8 cellular contexts compared by ENCODE assay signal in genomic region chr2:166127217-166128155, GRCh38. TPM values are rescaled to one million over a fixed set of nuclear protein-coding genes. Genes with fewer than 3 reads are reported as not detected.
DNase-seq lines count a peak whose midpoint lies in the region; ATAC-seq, FAIRE-seq and TF ChIP-seq lines count a peak whose summit lies in the region.

Gene SCN1A (minus strand): TSS chr2:166128020. CDS start chr2:166073621, 54,399 bp downstream.

- DNase-seq in AG04450 (ENCODE audit: low read depth, low spot score) (peak; percentile 7), GM12892 (ENCODE audit: insufficient read length) (no peak), LoVo (ENCODE audit: low spot score) (peak; percentile 57), RWPE1 (ENCODE audit: low spot score) (peak; percentile 10), erythroblast (lab: John Stamatoyannopoulos, UW) (peak; percentile 9 to 43), neural crest cell (ENCODE audit: low read depth, low spot score) (peak; percentile 28)
- DNase-seq in activated naive CD4-positive, alpha-beta T cell treated with anti-CD3 and anti-CD28 coated beads, Interleukin-2, amount 10 ng/mL, durations not matched to agents 7 days and 5 days, result no peak

- peak within 1 kb of the TSS; percentile 57 for H3K27ac Mint-ChIP-seq in neural crest cell (ENCODE audit: unreplicated experiment)
- H3K27ac Mint-ChIP-seq in activated naive CD4-positive, alpha-beta T cell treated with anti-CD3 and anti-CD28 coated beads, Interleukin-2, amount 10 ng/mL, durations not matched to agents 7 days and 5 days, result no peak within 1 kb of the TSS

- H3K27ac ChIP-seq in AG04450 (ENCODE audit: low read depth, low read length), result no peak within 1 kb of the TSS
- H3K27ac ChIP-seq in RWPE1, result no peak within 1 kb of the TSS

- H3K9me3 Mint-ChIP-seq in neural crest cell, result no peaks in the 10 kb centered on the region
- no peaks in the 10 kb centered on the region for H3K9me3 Mint-ChIP-seq in activated naive CD4-positive, alpha-beta T cell treated with anti-CD3 and anti-CD28 coated beads, Interleukin-2, amount 10 ng/mL, durations not matched to agents 7 days and 5 days

- H3K9me3 ChIP-seq in AG04450 (ENCODE audit: control insufficient read depth, insufficient read depth, low read length), result no peaks in the 10 kb centered on the region

- peaks cover 32% of the 10 kb centered on the region for H3K4me1 Mint-ChIP-seq in neural crest cell
- H3K4me1 Mint-ChIP-seq in activated naive CD4-positive, alpha-beta T cell treated with anti-CD3 and anti-CD28 coated beads, Interleukin-2, amount 10 ng/mL, durations not matched to agents 7 days and 5 days, result no peaks in the 10 kb centered on the region

- TF ChIP-seq POLR2A in GM12892 (IDR thresholded peaks at IDR 0.05; ENCODE audit: low read depth, low read length), result no peak
- no peak for TF ChIP-seq POLR2A in erythroblast (IDR thresholded peaks at IDR 0.05; ENCODE audit: low read length)

- no peak for ATAC-seq in HG02840 (IDR thresholded peaks at IDR 0.05; ENCODE audit: low FRiP score, unreplicated experiment)

- H3K27me3 ChIP-seq in AG04450 (ENCODE audit: control insufficient read depth, insufficient read depth, low read length), result peaks cover 5% of the 10 kb centered on the region

- peak; percentile 73 for FAIRE-seq in GM12892 (lab: Jason Lieb, UNC)

- peak; percentile 71 for TF ChIP-seq CTCF in AG04450 (IDR thresholded peaks at IDR 0.05; ENCODE audit: low read depth, low read length)
- peak; percentile 77 for TF ChIP-seq CTCF in RWPE1 (conservative IDR thresholded peaks at IDR 0.05; ENCODE audit: low read depth)
- TF ChIP-seq CTCF in neural crest cell (conservative IDR thresholded peaks at IDR 0.05), result peak; percentile 80

- POLR2A ChIA-PET in AG04450 (lab: Yijun Ruan, JAX) (interaction anchor here (1.0 to 1.1 kb wide), 2 partner anchors 70 to 174 kb away, joined by 5 to 7 read pairs; partner anchors contain the start of gene TTC21B), RWPE1 (lab: Yijun Ruan, JAX; ENCODE audit: low non-redundant PET) (interaction anchor here (0.7 kb wide), 1 partner anchor 218 kb away, joined by 3 read pairs; no protein-coding TSS in a partner anchor)

- peak within 1 kb of the TSS; percentile 84 for H3K4me3 Mint-ChIP-seq in neural crest cell
- no peak within 1 kb of the TSS for H3K4me3 Mint-ChIP-seq in activated naive CD4-positive, alpha-beta T cell treated with anti-CD3 and anti-CD28 coated beads, Interleukin-2, amount 10 ng/mL, durations not matched to agents 7 days and 5 days

- H3K36me3 Mint-ChIP-seq in neural crest cell (ENCODE audit: low read depth), result no peaks in the 10 kb centered on the region
- no peaks in the 10 kb centered on the region for H3K36me3 Mint-ChIP-seq in activated naive CD4-positive, alpha-beta T cell treated with anti-CD3 and anti-CD28 coated beads, Interleukin-2, amount 10 ng/mL, durations not matched to agents 7 days and 5 days

- H3K27me3 Mint-ChIP-seq in neural crest cell (ENCODE audit: low read depth), result no peaks in the 10 kb centered on the region
- peaks cover 14% of the 10 kb centered on the region for H3K27me3 Mint-ChIP-seq in activated naive CD4-positive, alpha-beta T cell treated with anti-CD3 and anti-CD28 coated beads, Interleukin-2, amount 10 ng/mL, durations not matched to agents 7 days and 5 days

- CTCF ChIA-PET in AG04450 (lab: Charles Lee), result interaction anchor here (0.6 to 12.8 kb wide), 72 partner anchors 10 to 1992 kb away, joined by 3 to 332 read pairs (median 5); partner anchors contain the start of gene TTC21B
- CTCF ChIA-PET in RWPE1 (lab: Yijun Ruan, JAX), result interaction anchor here (0.6 to 2.6 kb wide), 11 partner anchors 11 to 1931 kb away, joined by 3 to 20 read pairs (median 4); partner anchors contain the start of gene TTC21B
- CTCF ChIA-PET in activated naive CD4-positive, alpha-beta T cell treated with anti-CD3 and anti-CD28 coated beads, Interleukin-2, amount 10 ng/mL, durations not matched to agents 7 days and 5 days (lab: Charles Lee), result interaction anchor here (0.9 to 2.6 kb wide), 3 partner anchors 70 to 253 kb away, joined by 3 to 17 read pairs (median 6); partner anchors contain the start of gene TTC21B

- H3K4me3 ChIP-seq in AG04450 (ENCODE audit: low read depth, low read length), result no peak within 1 kb of the TSS; the same call in 1 of the 2 replicates

RNA-seq across cellular contexts. Expression of gene SCN1A, which starts in this region (rescaled TPM):
- not detected in 2 replicates for polyA plus RNA-seq in AG04450 (2011; rRNA removed)
- polyA minus RNA-seq in AG04450 (2011; rRNA and poly(A)+ RNA removed), result 0.09 TPM in 1 of 2 replicates, not detected in the other
- not detected for polyA plus RNA-seq in GM12892 (2012; ENCODE audit: missing spikeins)
- total RNA-seq in neural crest cell, result 7.7 and 8.6 TPM in 2 replicates

Comparison
In these comparisons a context has a peak if more than half of its experiments do, and no peak if none do; other contexts are left out.
1. Peak in DNase-seq in AG04450; RNA of the gene not detected or under 1 TPM.
2. DNase-seq: peak in LoVo (single experiment), RWPE1 (single experiment), erythroblast (2 of 2) and neural crest cell (single experiment); none in GM12892 (single experiment) and activated naive CD4-positive, alpha-beta T cell treated with anti-CD3 and anti-CD28 coated beads, Interleukin-2, amount 10 ng/mL, durations not matched to agents 7 days and 5 days (single experiment).
3. Peak in every context shown above with its lines, with median percentiles within 50 percentile points of each other: CTCF ChIP-seq.